Comparison of ENCODE assay signal across 22 cellular contexts in genomic region chr9:134628354-134628736, GRCh38. TPM values are rescaled to one million over a fixed set of nuclear protein-coding genes. Genes with fewer than 3 reads are reported as not detected.
"Had no signal": no experiment of that assay in that cellular context is flagged by ENCODE, and none has a peak within 500 bp of the region (broad histone marks: within the 10 kb centered on the region; RNA-seq: fewer than 3 reads in every experiment).

No MANE protein-coding gene starts in this region.

- H3K36me3 ChIP-seq: ascending aorta, brain microvascular endothelial cell, left lung had no signal

- H3K27me3 ChIP-seq: ascending aorta, brain microvascular endothelial cell, left lung, testis had no signal

- H3K27ac ChIP-seq: ascending aorta, brain microvascular endothelial cell, left lung, testis had no signal

- H3K27me3 Mint-ChIP-seq: activated CD4-positive, alpha-beta T cell treated with anti-CD3 and anti-CD28 coated beads, Interleukin-2, amount 10 ng/mL, durations not matched to agents 24 days and 14 days; activated CD8-positive, alpha-beta memory T cell treated with anti-CD3 and anti-CD28 coated beads, Interleukin-2, amount 10 ng/mL, durations not matched to agents 7 days and 5 days; activated CD8-positive, alpha-beta T cell treated with anti-CD3 and anti-CD28 coated beads for 36 hours had no signal

- DNase-seq: activated CD4-positive, alpha-beta T cell treated with anti-CD3 and anti-CD28 coated beads, Interleukin-2, amount 10 ng/mL, durations not matched to agents 24 days and 14 days; activated CD4-positive, CD25-positive, alpha-beta regulatory T cell; activated CD8-positive, alpha-beta memory T cell treated with anti-CD3 and anti-CD28 coated beads, Interleukin-2, amount 10 ng/mL, durations not matched to agents 7 days and 5 days; activated CD8-positive, alpha-beta T cell treated with anti-CD3 and anti-CD28 coated beads for 36 hours; activated gamma-delta T cell treated with Interleukin-2 at 50 U/mL for 16 hours; activated T-cell treated with anti-CD3 and anti-CD28 coated beads for 4 hours; brain microvascular endothelial cell; caudate nucleus; effector memory CD4-positive, alpha-beta T cell; hippocampal formation; kidney glomerular epithelial cell; midbrain; stimulated activated CD4-positive, alpha-beta T cell treated with anti-CD3 and anti-CD28 coated beads, Interleukin-4, amount 100 ng/mL, for 1 hour; stimulated activated naive CD4-positive, alpha-beta T cell; SW 1271; T-helper 17 cell; testis; trophoblast cell had no signal

- H3K4me1 ChIP-seq: ascending aorta, left lung, testis had no signal

- H3K9me3 Mint-ChIP-seq: activated CD4-positive, alpha-beta T cell treated with anti-CD3 and anti-CD28 coated beads, Interleukin-2, amount 10 ng/mL, durations not matched to agents 24 days and 14 days; activated CD8-positive, alpha-beta T cell treated with anti-CD3 and anti-CD28 coated beads for 36 hours; activated naive CD4-positive, alpha-beta T cell treated with anti-CD3 and anti-CD28 coated beads, Interleukin-2, amount 50 U/mL, for 72 hours; nephron had no signal

- H3K4me1 Mint-ChIP-seq: activated CD4-positive, alpha-beta T cell treated with anti-CD3 and anti-CD28 coated beads, Interleukin-2, amount 10 ng/mL, durations not matched to agents 24 days and 14 days; activated CD8-positive, alpha-beta memory T cell treated with anti-CD3 and anti-CD28 coated beads, Interleukin-2, amount 10 ng/mL, durations not matched to agents 7 days and 5 days had no signal

- H3K9me3 ChIP-seq: ascending aorta, left lung, testis had no signal

- H3K36me3 Mint-ChIP-seq: activated CD8-positive, alpha-beta memory T cell treated with anti-CD3 and anti-CD28 coated beads, Interleukin-2, amount 10 ng/mL, durations not matched to agents 7 days and 5 days; activated naive CD4-positive, alpha-beta T cell treated with anti-CD3 and anti-CD28 coated beads, Interleukin-2, amount 50 U/mL, for 72 hours had no signal

- H3K27ac Mint-ChIP-seq: activated CD4-positive, alpha-beta T cell treated with anti-CD3 and anti-CD28 coated beads, Interleukin-2, amount 10 ng/mL, durations not matched to agents 24 days and 14 days; activated CD8-positive, alpha-beta memory T cell treated with anti-CD3 and anti-CD28 coated beads, Interleukin-2, amount 10 ng/mL, durations not matched to agents 7 days and 5 days; activated CD8-positive, alpha-beta T cell treated with anti-CD3 and anti-CD28 coated beads for 36 hours; activated naive CD4-positive, alpha-beta T cell treated with anti-CD3 and anti-CD28 coated beads, Interleukin-2, amount 50 U/mL, for 72 hours; T-helper 17 cell had no signal

- H3K4me3 Mint-ChIP-seq: activated CD4-positive, alpha-beta T cell treated with anti-CD3 and anti-CD28 coated beads, Interleukin-2, amount 10 ng/mL, durations not matched to agents 24 days and 14 days; activated CD8-positive, alpha-beta memory T cell treated with anti-CD3 and anti-CD28 coated beads, Interleukin-2, amount 10 ng/mL, durations not matched to agents 7 days and 5 days; activated CD8-positive, alpha-beta T cell treated with anti-CD3 and anti-CD28 coated beads for 36 hours; nephron; T-helper 17 cell had no signal

- H3K4me3 ChIP-seq: ascending aorta, left lung, testis had no signal

RNA-seq across cellular contexts. Expression of gene COL5A1, which starts 13.3 kb away (rescaled TPM):
- total RNA-seq: activated CD4-positive, alpha-beta T cell treated with anti-CD3 and anti-CD28 coated beads, Interleukin-2, amount 10 ng/mL, durations not matched to agents 24 days and 14 days had no signal
